19 cellular contexts compared by ENCODE assay signal in the genomic region with DNA sequence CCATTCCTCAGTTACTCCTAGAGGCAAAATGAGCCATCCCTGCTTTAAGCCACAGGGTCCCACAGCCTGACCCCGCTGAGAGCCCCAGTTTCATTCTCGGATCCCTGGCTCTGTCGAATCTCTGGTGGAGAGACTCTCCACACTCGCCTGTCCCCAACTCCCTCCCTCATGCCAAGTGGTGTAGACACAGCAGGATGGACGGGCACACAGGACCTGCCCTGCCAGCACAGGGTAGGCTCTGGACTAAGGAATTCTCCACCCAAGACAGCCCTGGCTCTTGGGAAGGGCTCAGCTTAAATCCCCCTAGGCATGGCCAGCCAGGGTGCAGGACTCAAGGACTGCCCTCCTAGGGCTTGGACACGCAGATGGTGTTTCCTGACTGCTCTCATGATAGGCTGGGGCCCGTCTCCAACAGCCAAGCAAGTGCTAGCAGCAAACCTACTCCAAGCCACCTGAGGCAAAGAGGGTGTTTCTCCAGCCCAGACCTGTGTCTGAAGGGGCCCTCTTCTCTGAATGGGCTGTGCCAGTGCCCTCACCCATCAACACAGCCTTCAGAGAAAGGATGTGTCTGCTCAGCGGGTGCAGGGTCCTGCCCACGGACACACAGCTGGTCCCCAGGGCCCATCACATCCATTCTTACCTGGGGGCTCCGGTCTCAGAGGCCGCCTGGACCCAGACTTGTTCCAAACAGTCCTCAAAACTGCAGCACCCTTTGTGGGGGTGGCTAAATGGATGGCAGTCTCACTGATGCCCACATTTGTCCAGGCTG.
"Had no signal": no experiment of that assay in that cellular context is flagged by ENCODE, and none has a peak within 500 bp of the region (broad histone marks: within the 10 kb centered on the region; RNA-seq: fewer than 3 reads in every experiment).

No MANE protein-coding gene starts in this region.

- H3K27me3 ChIP-seq: hepatocyte, tibial nerve, uterus had no signal

- H3K9me3 ChIP-seq: mucosa of descending colon, psoas muscle, SK-N-SH, tibial nerve, uterus had no signal

- H3K4me3 ChIP-seq: hepatocyte, mucosa of descending colon, psoas muscle, tibial nerve, uterus had no signal

- H3K36me3 Mint-ChIP-seq: activated naive CD8-positive, alpha-beta T cell; naive B cell had no signal

- ATAC-seq: effector memory CD8-positive, alpha-beta T cell; mucosa of descending colon; psoas muscle; stimulated activated naive CD8-positive, alpha-beta T cell treated with anti-CD3 and anti-CD28 coated beads, Interleukin-15, Interleukin-2, amounts not matched to agents 100 U/mL and 50 U/mL, for 24 hours; T-cell had no signal

- H3K4me1 Mint-ChIP-seq: naive B cell, neural crest cell, T-cell had no signal

- H3K9me3 Mint-ChIP-seq: activated CD4-positive, alpha-beta memory T cell treated with anti-CD3 and anti-CD28 coated beads, Interleukin-2, amount 10 ng/mL, durations not matched to agents 7 days and 5 days; effector memory CD8-positive, alpha-beta T cell; naive B cell; neural crest cell; T-cell had no signal

- H3K27ac Mint-ChIP-seq: activated CD4-positive, alpha-beta memory T cell treated with anti-CD3 and anti-CD28 coated beads, Interleukin-2, amount 10 ng/mL, durations not matched to agents 7 days and 5 days; activated naive CD8-positive, alpha-beta T cell; naive B cell; T-cell had no signal

- H3K27me3 Mint-ChIP-seq: activated CD4-positive, alpha-beta memory T cell treated with anti-CD3 and anti-CD28 coated beads, Interleukin-2, amount 10 ng/mL, durations not matched to agents 7 days and 5 days; activated naive CD8-positive, alpha-beta T cell; effector memory CD8-positive, alpha-beta T cell; naive B cell; T-cell had no signal

- H3K4me1 ChIP-seq: psoas muscle, tibial nerve, uterus had no signal

- H3K36me3 ChIP-seq: uterus had no signal

- H3K27ac ChIP-seq: hepatocyte, psoas muscle, tibial nerve, uterus had no signal

- H3K4me3 Mint-ChIP-seq: activated CD4-positive, alpha-beta memory T cell treated with anti-CD3 and anti-CD28 coated beads, Interleukin-2, amount 10 ng/mL, durations not matched to agents 7 days and 5 days; activated naive CD8-positive, alpha-beta T cell; effector memory CD8-positive, alpha-beta T cell; naive B cell; neural crest cell; T-cell had no signal

- DNase-seq: activated CD4-positive, alpha-beta memory T cell treated with anti-CD3 and anti-CD28 coated beads, Interleukin-2, amount 10 ng/mL, durations not matched to agents 7 days and 5 days; activated CD4-positive, alpha-beta T cell treated with anti-CD3 and anti-CD28 coated beads for 48 hours; activated CD4-positive, CD25-positive, alpha-beta regulatory T cell; effector memory CD8-positive, alpha-beta T cell; mesenchymal stem cell; naive B cell; psoas muscle; SK-N-SH; stimulated activated CD4-positive, alpha-beta T cell treated with anti-CD3 and anti-CD28 coated beads, Interleukin-12 subunit alpha, Interleukin-12 subunit beta, amount 100 ng/mL, for 4 hours; stimulated activated CD4-positive, alpha-beta T cell treated with anti-CD3 and anti-CD28 coated beads, Interleukin-1b, Interleukin-23, amount 100 ng/mL, for 48 hours; stimulated activated naive CD8-positive, alpha-beta T cell treated with anti-CD3 and anti-CD28 coated beads, Interleukin-15, Interleukin-2, amounts not matched to agents 100 U/mL and 50 U/mL, for 24 hours; substantia nigra; uterus had no signal
